Comparison of ENCODE assay signal across 7 cellular contexts in the genomic region with DNA sequence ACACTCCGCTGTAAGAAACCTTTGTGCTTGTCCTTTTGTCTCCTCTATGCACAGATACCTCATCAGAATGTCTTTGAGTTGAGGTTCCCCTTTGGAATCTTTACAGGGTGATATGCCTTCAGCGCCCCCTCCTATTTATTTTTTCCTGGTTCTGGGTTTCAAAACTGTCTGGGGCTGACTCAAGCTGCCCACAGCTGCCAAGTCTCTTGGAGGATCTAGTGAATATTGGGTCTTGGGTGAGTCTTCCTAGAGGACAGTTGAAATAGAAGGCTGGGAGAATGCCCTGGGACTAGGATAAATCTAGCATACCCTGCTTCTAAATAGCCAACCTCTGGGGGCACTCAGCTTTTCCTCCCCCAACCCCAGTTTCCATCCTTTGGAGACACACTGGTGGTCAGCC. TPM values are rescaled to one million over a fixed set of nuclear protein-coding genes. Genes with fewer than 3 reads are reported as not detected.
DNase-seq lines count a peak whose midpoint lies in the region; ATAC-seq, FAIRE-seq and TF ChIP-seq lines count a peak whose summit lies in the region.

No MANE protein-coding gene starts in this region.

- H3K4me3 ChIP-seq in HEK293 (ENCODE audit: low read depth, low read length) = peak overlapping the region; percentile 69
- peak overlapping the region; percentile 69 to 87 for H3K4me3 ChIP-seq in gastroesophageal sphincter
- H3K4me3 ChIP-seq in small intestine (ENCODE audit: low read depth in 1 of 2, low read length in 2 of 2) = peak overlapping the region in 1 of 2 donors; percentile 99

- no peak for TF ChIP-seq POLR2A in gastroesophageal sphincter (IDR thresholded peaks at IDR 0.05)

- H3K27me3 ChIP-seq in gastroesophageal sphincter (no peaks in the 10 kb centered on the region), small intestine (ENCODE audit: control insufficient read depth in 2 of 2, insufficient read depth in 2 of 2, low read length in 2 of 2) (no peaks in the 10 kb centered on the region)

- no peaks in the 10 kb centered on the region for H3K9me3 ChIP-seq in HEK293 (ENCODE audit: control insufficient read depth, insufficient read depth, low read depth, low read length)
- H3K9me3 ChIP-seq in T-helper 17 cell (ENCODE audit: control insufficient read depth, low read length, poor library complexity, severe bottlenecking) = no peaks in the 10 kb centered on the region
- no peaks in the 10 kb centered on the region for H3K9me3 ChIP-seq in gastroesophageal sphincter
- no peaks in the 10 kb centered on the region for H3K9me3 ChIP-seq in small intestine (ENCODE audit: control insufficient read depth, low read depth)

- H3K27ac Mint-ChIP-seq in T-helper 17 cell = peak overlapping the region; percentile 97

- H3K36me3 ChIP-seq in HEK293 (ENCODE audit: control insufficient read depth in 2 of 2, insufficient read depth in 1 of 2, low read length in 2 of 2) (peaks cover 6 to 26% of the 10 kb centered on the region in 2 experiments), gastroesophageal sphincter (peaks cover 0 to 17% of the 10 kb centered on the region in 2 donors), small intestine (ENCODE audit: control insufficient read depth in 2 of 2, insufficient read depth in 2 of 2, low read length in 2 of 2) (peaks cover 0 to 2% of the 10 kb centered on the region in 2 donors)

- H3K4me1 ChIP-seq in HEK293 (ENCODE audit: control insufficient read depth, insufficient read depth, low read length) = no peaks in the 10 kb centered on the region
- peaks cover 0 to 50% (median 24%) of the 10 kb centered on the region in 3 donors for H3K4me1 ChIP-seq in gastroesophageal sphincter
- peaks cover 2 to 7% of the 10 kb centered on the region in 2 donors for H3K4me1 ChIP-seq in small intestine (ENCODE audit: control insufficient read depth in 2 of 2, insufficient read depth in 1 of 2, low read depth in 1 of 2, low read length in 1 of 2)

- 19% methylated on average over 2 of the region's 2 CpGs for WGBS in gastroesophageal sphincter (ENCODE audit: low coverage in 1 of 2), 2 donors
- WGBS in small intestine, 3 donors = 7 to 12% (median 7%) methylated on average over 2 of the region's 2 CpGs

- FAIRE-seq in small intestine (lab: Jason Lieb, UNC) = no peak

- peak overlapping the region; percentile 99 for H3K4me3 Mint-ChIP-seq in T-helper 17 cell

- no peak for TF ChIP-seq CTCF in HEK293 (tag by site-specific recombination; IDR thresholded peaks at IDR 0.05)
- no peak for TF ChIP-seq CTCF in gastroesophageal sphincter (IDR thresholded peaks at IDR 0.05)

- H3K4me1 Mint-ChIP-seq in T-helper 17 cell = peaks cover 26% of the 10 kb centered on the region

- no peak for TF ChIP-seq EP300 in gastroesophageal sphincter (IDR thresholded peaks at IDR 0.05)

- ATAC-seq in T-helper 17 cell (no peak), gastroesophageal sphincter (no peak), HG03135 (IDR thresholded peaks at IDR 0.05; ENCODE audit: unreplicated experiment) (no peak), HG03280 (IDR thresholded peaks at IDR 0.05; ENCODE audit: unreplicated experiment) (no peak), GM21526 (IDR thresholded peaks at IDR 0.05; ENCODE audit: low FRiP score, unreplicated experiment) (no peak)

- H3K27ac ChIP-seq in HEK293 (ENCODE audit: extremely low read depth, low read depth, low read length) = 0 out of 2 replicates have a peak overlapping the region, but pooled peaks have one; percentile 80
- peak overlapping the region; percentile 71 to 97 (median 96) for H3K27ac ChIP-seq in gastroesophageal sphincter
- peak overlapping the region; percentile 95 to 99 for H3K27ac ChIP-seq in small intestine (ENCODE audit: low read depth in 1 of 2, low read length in 1 of 2)

- POLR2A ChIA-PET in HEK293 (lab: Yijun Ruan, JAX) = interaction anchor here (1.0 to 2.4 kb wide), 4 partner anchors 10 to 170 kb away, joined by 3 to 12 read pairs (median 6); a partner anchor contains a TSS

- H3K27me3 Mint-ChIP-seq in T-helper 17 cell = no peaks in the 10 kb centered on the region

- CTCF ChIA-PET in HEK293 (lab: Yijun Ruan, JAX) = interaction anchor here (0.7 to 1.3 kb wide), 2 partner anchors 10 to 104 kb away, joined by 3 read pairs; no protein-coding TSS in a partner anchor

- peaks cover 2% of the 10 kb centered on the region for H3K36me3 Mint-ChIP-seq in T-helper 17 cell (ENCODE audit: low read depth)

- DNase-seq in T-helper 17 cell = no peak
- DNase-seq in small intestine = no peak

TF ChIP-seq in HEK293, 187 proteins besides CTCF, POLR2A, EP300 and RAD21:
- TF ChIP-seq ZNF776 (tag by site-specific recombination; IDR thresholded peaks at IDR 0.05; ENCODE audit: borderline replicate concordance) = no peak
- TF ChIP-seq, protein P1, sequence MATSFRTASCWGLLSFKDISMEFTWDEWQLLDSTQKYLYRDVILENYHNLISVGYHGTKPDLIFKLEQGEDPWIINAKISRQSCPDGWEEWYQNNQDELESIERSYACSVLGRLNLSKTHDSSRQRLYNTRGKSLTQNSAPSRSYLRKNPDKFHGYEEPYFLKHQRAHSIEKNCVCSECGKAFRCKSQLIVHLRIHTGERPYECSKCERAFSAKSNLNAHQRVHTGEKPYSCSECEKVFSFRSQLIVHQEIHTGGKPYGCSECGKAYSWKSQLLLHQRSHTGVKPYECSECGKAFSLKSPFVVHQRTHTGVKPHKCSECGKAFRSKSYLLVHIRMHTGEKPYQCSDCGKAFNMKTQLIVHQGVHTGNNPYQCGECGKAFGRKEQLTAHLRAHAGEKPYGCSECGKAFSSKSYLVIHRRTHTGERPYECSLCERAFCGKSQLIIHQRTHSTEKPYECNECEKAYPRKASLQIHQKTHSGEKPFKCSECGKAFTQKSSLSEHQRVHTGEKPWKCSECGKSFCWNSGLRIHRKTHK (tag by site-specific recombination; IDR thresholded peaks at IDR 0.05) = no peak
- no peak for TF ChIP-seq MZF1 (tag by site-specific recombination; IDR thresholded peaks at IDR 0.05; ENCODE audit: borderline replicate concordance)
- no peak for TF ChIP-seq ZNF529 (tag by site-specific recombination; IDR thresholded peaks at IDR 0.05; ENCODE audit: insufficient replicate concordance)
- no peak for TF ChIP-seq MYNN (tag by site-specific recombination; IDR thresholded peaks at IDR 0.05; ENCODE audit: borderline replicate concordance)
- no peak for TF ChIP-seq ZNF266 (tag by site-specific recombination; IDR thresholded peaks at IDR 0.05; ENCODE audit: low read depth)
- TF ChIP-seq, protein P2, sequence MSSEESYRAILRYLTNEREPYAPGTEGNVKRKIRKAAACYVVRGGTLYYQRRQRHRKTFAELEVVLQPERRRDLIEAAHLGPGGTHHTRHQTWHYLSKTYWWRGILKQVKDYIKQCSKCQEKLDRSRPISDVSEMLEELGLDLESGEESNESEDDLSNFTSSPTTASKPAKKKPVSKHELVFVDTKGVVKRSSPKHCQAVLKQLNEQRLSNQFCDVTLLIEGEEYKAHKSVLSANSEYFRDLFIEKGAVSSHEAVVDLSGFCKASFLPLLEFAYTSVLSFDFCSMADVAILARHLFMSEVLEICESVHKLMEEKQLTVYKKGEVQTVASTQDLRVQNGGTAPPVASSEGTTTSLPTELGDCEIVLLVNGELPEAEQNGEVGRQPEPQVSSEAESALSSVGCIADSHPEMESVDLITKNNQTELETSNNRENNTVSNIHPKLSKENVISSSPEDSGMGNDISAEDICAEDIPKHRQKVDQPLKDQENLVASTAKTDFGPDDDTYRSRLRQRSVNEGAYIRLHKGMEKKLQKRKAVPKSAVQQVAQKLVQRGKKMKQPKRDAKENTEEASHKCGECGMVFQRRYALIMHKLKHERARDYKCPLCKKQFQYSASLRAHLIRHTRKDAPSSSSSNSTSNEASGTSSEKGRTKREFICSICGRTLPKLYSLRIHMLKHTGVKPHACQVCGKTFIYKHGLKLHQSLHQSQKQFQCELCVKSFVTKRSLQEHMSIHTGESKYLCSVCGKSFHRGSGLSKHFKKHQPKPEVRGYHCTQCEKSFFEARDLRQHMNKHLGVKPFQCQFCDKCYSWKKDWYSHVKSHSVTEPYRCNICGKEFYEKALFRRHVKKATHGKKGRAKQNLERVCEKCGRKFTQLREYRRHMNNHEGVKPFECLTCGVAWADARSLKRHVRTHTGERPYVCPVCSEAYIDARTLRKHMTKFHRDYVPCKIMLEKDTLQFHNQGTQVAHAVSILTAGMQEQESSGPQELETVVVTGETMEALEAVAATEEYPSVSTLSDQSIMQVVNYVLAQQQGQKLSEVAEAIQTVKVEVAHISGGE (tag by site-specific recombination; conservative IDR thresholded peaks at IDR 0.05; ENCODE audit: low read depth) = no peak

RNA-seq across cellular contexts. Expression of a gene that starts 0.9 kb away (rescaled TPM):
- 10 to 100 TPM; 26.9 to 32.0 TPM for total RNA-seq in T-helper 17 cell
- 10 to 100 TPM in 3 of 4 donors, 1 to 10 TPM in 1; 8.7 to 19.6 (median 11.5) TPM for total RNA-seq in gastroesophageal sphincter
- 1 to 10 TPM; 2.7 to 3.3 (median 3.0) TPM for polyA plus RNA-seq in small intestine

RNA-seq across cellular contexts. Expression of a gene that starts 7.3 kb away (rescaled TPM):
- total RNA-seq in T-helper 17 cell = 1 to 10 TPM in 1 of 2 donors, under 1 TPM in 1; 0.75 to 1.4 TPM
- 10 to 100 TPM in 1 of 4 donors, 1 to 10 TPM in 3; 7.3 to 11.4 (median 8.0) TPM for total RNA-seq in gastroesophageal sphincter
- 1 to 10 TPM in 1 of 3 donors, not detected in 2; 1.3 TPM for polyA plus RNA-seq in small intestine

RNA-seq across cellular contexts. Expression of a gene that starts 23.7 kb away (rescaled TPM):
- total RNA-seq in T-helper 17 cell (1 to 10 TPM; 1.3 to 1.6 TPM), gastroesophageal sphincter (1 to 10 TPM; 1.9 to 4.9 (median 3.1) TPM)
- polyA plus RNA-seq in small intestine = 1 to 10 TPM; 2.4 to 4.2 (median 2.8) TPM
